9 cellular contexts compared by ENCODE assay signal in the genomic region with DNA sequence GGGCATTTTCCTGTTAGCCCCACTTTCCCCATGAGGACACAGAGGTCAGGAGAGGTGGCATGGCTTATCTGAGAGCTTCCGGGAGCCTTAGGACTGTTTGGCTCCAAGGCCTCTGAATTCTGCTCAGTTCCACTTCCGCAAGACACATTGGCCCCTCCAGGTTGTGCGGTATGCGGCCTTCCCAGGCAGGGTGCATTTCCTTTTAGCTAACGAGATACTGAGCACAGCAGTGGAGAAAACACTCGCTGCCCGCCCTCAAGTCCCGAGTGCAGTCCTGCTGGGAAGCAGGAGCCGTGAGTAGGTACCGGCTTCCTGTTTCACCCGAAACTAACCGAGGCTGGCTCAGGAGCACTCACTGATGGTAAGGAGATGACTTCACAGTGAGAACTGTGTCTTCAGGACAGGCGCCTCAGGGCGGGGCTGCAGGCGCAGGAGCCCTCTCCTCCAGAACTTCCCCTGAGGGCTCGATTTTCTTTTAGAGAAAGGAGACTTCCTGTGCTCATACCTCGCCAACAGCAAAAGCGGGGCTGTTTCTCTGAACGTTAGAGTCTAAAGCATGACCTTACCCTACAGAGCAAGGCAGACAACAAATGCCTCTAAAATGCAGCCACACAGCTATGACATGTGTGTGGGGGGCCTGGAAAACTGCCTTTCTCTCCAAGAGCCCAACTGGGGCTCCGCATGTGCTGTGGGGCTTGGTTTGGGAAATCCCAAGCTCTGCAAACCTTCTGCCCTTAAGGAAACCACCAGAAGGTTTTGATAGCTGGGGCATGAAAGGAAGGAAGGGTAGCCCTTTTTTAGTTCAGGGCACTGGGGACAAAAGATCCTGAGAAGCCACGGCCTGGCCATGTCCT. TPM values are rescaled to one million over a fixed set of nuclear protein-coding genes. Genes with fewer than 3 reads are reported as not detected.
DNase-seq lines count a peak whose midpoint lies in the region; ATAC-seq and TF ChIP-seq lines count a peak whose summit lies in the region.
"Had no signal": no experiment of that assay in that cellular context is flagged by ENCODE, and none has a peak within 500 bp of the region (broad histone marks: within the 10 kb centered on the region; RNA-seq: fewer than 3 reads in every experiment).

No MANE protein-coding gene starts in this region.

- H3K36me3 ChIP-seq in mucosa of descending colon (ENCODE audit: low read depth): no peaks in the 10 kb centered on the region

- H3K9me3 ChIP-seq in mucosa of descending colon: no peaks in the 10 kb centered on the region

- ATAC-seq in GM18870 (IDR thresholded peaks at IDR 0.05; ENCODE audit: unreplicated experiment): peak; percentile 79
- ATAC-seq in HG02970 (IDR thresholded peaks at IDR 0.05; ENCODE audit: low FRiP score, unreplicated experiment): peak; percentile 64
- peak; percentile 69 for ATAC-seq in mucosa of descending colon

- H3K4me3 ChIP-seq in mucosa of descending colon: no peak overlapping the region

- peak in 3 of 4 experiments; percentile 19 to 50 (median 37) for DNase-seq in activated naive CD4-positive, alpha-beta T cell (lab: John Stamatoyannopoulos, UW)
- peak; percentile 36 to 60 (median 56) for DNase-seq in mucosa of descending colon
- no peak for DNase-seq in cerebellar cortex (ENCODE audit: low spot score)
- DNase-seq in inferior parietal cortex (ENCODE audit: extremely low spot score): no peak
- no peak for DNase-seq in G401 (ENCODE audit: low spot score)

- TF ChIP-seq CTCF in mucosa of descending colon (IDR thresholded peaks at IDR 0.05): no peak

- H3K4me1 ChIP-seq in mucosa of descending colon (ENCODE audit: low read depth): no peaks in the 10 kb centered on the region
- H3K4me1 ChIP-seq: parathyroid adenoma had no signal

- intact Hi-C loops in mucosa of descending colon (cut with DNase I, micrococcal nuclease): no loop called here

- in situ Hi-C loops in G401 (cut with HindIII; ENCODE audit: low sequenced_read_pairs): no loop called here

TF ChIP-seq in PFSK-1, 5 proteins besides CTCF, POLR2A, EP300 and RAD21:
- TF ChIP-seq FOXP2 (optimal IDR thresholded peaks at IDR 0.05; ENCODE audit: borderline replicate concordance, extremely low read depth, extremely low read length, insufficient read depth) (no peak), SIN3A (IDR thresholded peaks at IDR 0.05; ENCODE audit: borderline replicate concordance, insufficient read depth, low read length) (0 out of 2 replicates have a peak, but pooled peaks have one; percentile 22), TAF1 (IDR thresholded peaks at IDR 0.05; ENCODE audit: borderline replicate concordance, insufficient read depth, low read length) (no peak), POLR2AphosphoS5 (IDR thresholded peaks at IDR 0.05; ENCODE audit: low read depth, low read length) (no peak)
- TF ChIP-seq, protein P1, sequence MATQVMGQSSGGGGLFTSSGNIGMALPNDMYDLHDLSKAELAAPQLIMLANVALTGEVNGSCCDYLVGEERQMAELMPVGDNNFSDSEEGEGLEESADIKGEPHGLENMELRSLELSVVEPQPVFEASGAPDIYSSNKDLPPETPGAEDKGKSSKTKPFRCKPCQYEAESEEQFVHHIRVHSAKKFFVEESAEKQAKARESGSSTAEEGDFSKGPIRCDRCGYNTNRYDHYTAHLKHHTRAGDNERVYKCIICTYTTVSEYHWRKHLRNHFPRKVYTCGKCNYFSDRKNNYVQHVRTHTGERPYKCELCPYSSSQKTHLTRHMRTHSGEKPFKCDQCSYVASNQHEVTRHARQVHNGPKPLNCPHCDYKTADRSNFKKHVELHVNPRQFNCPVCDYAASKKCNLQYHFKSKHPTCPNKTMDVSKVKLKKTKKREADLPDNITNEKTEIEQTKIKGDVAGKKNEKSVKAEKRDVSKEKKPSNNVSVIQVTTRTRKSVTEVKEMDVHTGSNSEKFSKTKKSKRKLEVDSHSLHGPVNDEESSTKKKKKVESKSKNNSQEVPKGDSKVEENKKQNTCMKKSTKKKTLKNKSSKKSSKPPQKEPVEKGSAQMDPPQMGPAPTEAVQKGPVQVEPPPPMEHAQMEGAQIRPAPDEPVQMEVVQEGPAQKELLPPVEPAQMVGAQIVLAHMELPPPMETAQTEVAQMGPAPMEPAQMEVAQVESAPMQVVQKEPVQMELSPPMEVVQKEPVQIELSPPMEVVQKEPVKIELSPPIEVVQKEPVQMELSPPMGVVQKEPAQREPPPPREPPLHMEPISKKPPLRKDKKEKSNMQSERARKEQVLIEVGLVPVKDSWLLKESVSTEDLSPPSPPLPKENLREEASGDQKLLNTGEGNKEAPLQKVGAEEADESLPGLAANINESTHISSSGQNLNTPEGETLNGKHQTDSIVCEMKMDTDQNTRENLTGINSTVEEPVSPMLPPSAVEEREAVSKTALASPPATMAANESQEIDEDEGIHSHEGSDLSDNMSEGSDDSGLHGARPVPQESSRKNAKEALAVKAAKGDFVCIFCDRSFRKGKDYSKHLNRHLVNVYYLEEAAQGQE (IDR thresholded peaks at IDR 0.05; ENCODE audit: insufficient read depth in 1 of 2, low read depth in 2 of 2, low read length in 2 of 2): no peak

RNA-seq across cellular contexts. Expression of gene RGS10, which starts 25.9 kb away (rescaled TPM):
- 24.5 TPM for polyA plus RNA-seq in PFSK-1 (2012; ENCODE audit: insufficient read length, low read depth)
- 10 to 100 TPM; 14.9 to 68.8 (median 19.2) TPM for total RNA-seq in mucosa of descending colon
- 67.1 and 80.5 TPM in 2 replicates for total RNA-seq in G401 (2014; rRNA removed; shearing (Covaris generic))

Comparison
In these comparisons a context has a peak if more than half of its experiments do, and no peak if none do; other contexts are left out.
1. DNase-seq: peak in activated naive CD4-positive, alpha-beta T cell (3 of 4) and mucosa of descending colon (3 of 3); none in cerebellar cortex (single experiment), inferior parietal cortex (single experiment) and G401 (single experiment).
2. Peak in every context shown above with its lines, with median percentiles within 50 percentile points of each other: ATAC-seq.